In the genomic region with DNA sequence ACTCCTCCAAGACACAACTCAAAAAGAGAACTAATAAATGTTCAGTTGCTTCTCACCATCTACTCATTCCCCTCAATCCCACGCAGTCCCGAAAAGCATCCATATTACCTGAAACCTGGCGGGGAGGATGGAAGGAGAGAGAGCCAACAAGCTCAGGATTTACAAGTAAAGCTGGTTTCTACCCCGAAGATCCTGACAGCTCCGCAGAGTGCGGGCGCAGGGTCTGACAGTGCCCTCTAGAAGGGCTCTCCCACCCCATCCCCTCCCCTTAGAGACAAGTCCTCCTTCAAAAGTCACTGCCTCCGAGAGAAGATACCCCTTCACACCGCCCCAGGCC, we compare ENCODE assay signal across 8 cellular contexts. TPM values are rescaled to one million over a fixed set of nuclear protein-coding genes. Genes with fewer than 3 reads are reported as not detected.
A peak's percentile ranks its signal among the peaks of the same experiment; 100 is the strongest.
DNase-seq lines count a peak whose midpoint lies in the region; ATAC-seq and TF ChIP-seq lines count a peak whose summit lies in the region.

No MANE protein-coding gene starts in this region.

- no peaks in the 10 kb centered on the region for H3K27me3 ChIP-seq in CD4-positive, alpha-beta T cell (ENCODE audit: control insufficient read depth, insufficient read depth, low read length)

- H3K4me1 Mint-ChIP-seq in CD4-positive, alpha-beta T cell (ENCODE audit: low read depth), result peaks cover 53% of the 10 kb centered on the region
- peaks cover 10% of the 10 kb centered on the region for H3K4me1 Mint-ChIP-seq in MCF 10A (ENCODE audit: insufficient read depth, unreplicated experiment)
- H3K4me1 Mint-ChIP-seq in mesothelial cell of epicardium, result peaks cover 37% of the 10 kb centered on the region

- H3K4me3 ChIP-seq in NB4 (ENCODE audit: low read depth, low read length) (peak overlapping the region; percentile 98), urinary bladder (ENCODE audit: low read depth, low read length) (peak overlapping the region; percentile 89)

- H3K27ac ChIP-seq in CD4-positive, alpha-beta T cell (ENCODE audit: low read depth, low read length), result peak overlapping the region; percentile 95
- peak overlapping the region; percentile 98 for H3K27ac ChIP-seq in urinary bladder (ENCODE audit: low read depth)

- H3K36me3 ChIP-seq in urinary bladder (ENCODE audit: insufficient read depth), result no peaks in the 10 kb centered on the region

- H3K27ac Mint-ChIP-seq in CD4-positive, alpha-beta T cell, result peak overlapping the region; percentile 98
- H3K27ac Mint-ChIP-seq in MCF 10A (ENCODE audit: low read depth, unreplicated experiment) (peak overlapping the region; percentile 97), mesothelial cell of epicardium (peak overlapping the region; percentile 100)

- intact Hi-C loops in CD4-positive, alpha-beta T cell (cut with DNase I, micrococcal nuclease), result loop anchor here in 1 of 2 experiments (2.0 to 5.0 kb wide), 2 partner anchors 57 to 70 kb away; no protein-coding TSS in a partner anchor
- intact Hi-C loops in MCF 10A (cut with micrococcal nuclease), result loop anchor here (10.0 kb wide), 1 partner anchor 64 kb away; no protein-coding TSS in a partner anchor

- TF ChIP-seq CTCF in CD4-positive, alpha-beta T cell (IDR thresholded peaks at IDR 0.05), result no peak
- TF ChIP-seq CTCF in NB4 (IDR thresholded peaks at IDR 0.05; ENCODE audit: low read depth, low read length) (no peak), MCF 10A (IDR thresholded peaks at IDR 0.05; ENCODE audit: unreplicated experiment) (no peak), mesothelial cell of epicardium (IDR thresholded peaks at IDR 0.05; ENCODE audit: unreplicated experiment) (no peak)

- no peak for ATAC-seq in CD4-positive, alpha-beta T cell (ENCODE audit: poor library complexity)
- no peak for ATAC-seq in HG03097 (IDR thresholded peaks at IDR 0.05; ENCODE audit: low FRiP score, unreplicated experiment)
- no peak for ATAC-seq in GM21360 (IDR thresholded peaks at IDR 0.05; ENCODE audit: unreplicated experiment)
- no peak for ATAC-seq in GM19328 (IDR thresholded peaks at IDR 0.05; ENCODE audit: unreplicated experiment)

- DNase-seq in CD4-positive, alpha-beta T cell, result peak in 1 of 10 experiments; percentile 2
- DNase-seq in NB4 (ENCODE audit: low read depth) (peak; percentile 58), MCF 10A (ENCODE audit: unreplicated experiment) (peak; percentile 22), mesothelial cell of epicardium (ENCODE audit: low spot score in 2 of 2, unreplicated experiment in 2 of 2) (no peak)

- H3K4me1 ChIP-seq in urinary bladder (ENCODE audit: insufficient read depth), result peaks cover 1% of the 10 kb centered on the region

- BruUV-seq in MCF 10A (replicated peaks; lab: Mats Ljungman, UMichigan), result no TSS peak

- peaks cover 23% of the 10 kb centered on the region for H3K36me3 Mint-ChIP-seq in CD4-positive, alpha-beta T cell (ENCODE audit: low read depth)
- H3K36me3 Mint-ChIP-seq in MCF 10A (ENCODE audit: insufficient read depth, unreplicated experiment), result peaks cover 30% of the 10 kb centered on the region
- no peaks in the 10 kb centered on the region for H3K36me3 Mint-ChIP-seq in mesothelial cell of epicardium

- POLR2A ChIA-PET in CD4-positive, alpha-beta T cell (lab: Charles Lee), result interaction anchor here (0.5 to 3.7 kb wide), 27 partner anchors 10 to 1541 kb away, joined by 3 to 119 read pairs (median 6); a partner anchor contains a TSS
- POLR2A ChIA-PET in MCF 10A (lab: Yijun Ruan, JAX), result interaction anchor here (0.6 to 3.7 kb wide), 24 partner anchors 9 to 603 kb away, joined by 3 to 57 read pairs (median 6); a partner anchor contains a TSS

- H3K9me3 ChIP-seq in CD4-positive, alpha-beta T cell (ENCODE audit: control insufficient read depth, low read length), result no peaks in the 10 kb centered on the region

- no peaks in the 10 kb centered on the region for H3K27me3 Mint-ChIP-seq in CD4-positive, alpha-beta T cell
- H3K27me3 Mint-ChIP-seq in MCF 10A (ENCODE audit: insufficient read depth, unreplicated experiment) (no peaks in the 10 kb centered on the region), mesothelial cell of epicardium (ENCODE audit: low read depth) (no peaks in the 10 kb centered on the region)

- CTCF ChIA-PET in CD4-positive, alpha-beta T cell (lab: Charles Lee), result interaction anchor here (1.2 to 2.4 kb wide), 5 partner anchors 17 to 98 kb away, joined by 3 to 15 read pairs (median 6); a partner anchor contains a TSS
- CTCF ChIA-PET in MCF 10A (lab: Yijun Ruan, JAX), result interaction anchor here (0.6 to 1.5 kb wide), 7 partner anchors 10 to 100 kb away, joined by 3 to 5 read pairs (median 3); no protein-coding TSS in a partner anchor

- no peak for TF ChIP-seq POLR2A in NB4 (IDR thresholded peaks at IDR 0.05; ENCODE audit: extremely low read depth, insufficient read length)

- peak overlapping the region; percentile 100 for H3K4me3 Mint-ChIP-seq in CD4-positive, alpha-beta T cell
- H3K4me3 Mint-ChIP-seq in MCF 10A (ENCODE audit: unreplicated experiment), result peak overlapping the region; percentile 84
- peak overlapping the region; percentile 99 for H3K4me3 Mint-ChIP-seq in mesothelial cell of epicardium

- WGBS in urinary bladder, result under 1% methylated on average over 9 of the region's 9 CpGs

- H3K9me3 Mint-ChIP-seq in CD4-positive, alpha-beta T cell, result no peaks in the 10 kb centered on the region
- H3K9me3 Mint-ChIP-seq in MCF 10A (ENCODE audit: unreplicated experiment), result no peaks in the 10 kb centered on the region
- no peaks in the 10 kb centered on the region for H3K9me3 Mint-ChIP-seq in mesothelial cell of epicardium

RNA-seq across cellular contexts. Expression of a gene that starts 0.7 kb away (rescaled TPM):
- 10 to 100 TPM; 85.3 to 87.6 TPM for total RNA-seq in CD4-positive, alpha-beta T cell
- 128 and 131 TPM in 2 replicates for total RNA-seq in MCF 10A (2022)
- total RNA-seq in mesothelial cell of epicardium, result 126 to 128 TPM (median 128 TPM) in 3 replicates
- 140 TPM for total RNA-seq in urinary bladder
- polyA plus RNA-seq in urinary bladder, result 130 TPM

Comparison
In these comparisons a context has a peak if more than half of its experiments do, and no peak if none do; other contexts are left out.
1. DNase-seq: peak in NB4 (single experiment) and MCF 10A (single experiment); none in mesothelial cell of epicardium (0 of 2).
2. Peak in every context shown above with its lines, with median percentiles within 50 percentile points of each other: H3K27ac Mint-ChIP-seq and H3K4me3 Mint-ChIP-seq.